Comparison of ENCODE assay signal across 19 cellular contexts in the genomic region with DNA sequence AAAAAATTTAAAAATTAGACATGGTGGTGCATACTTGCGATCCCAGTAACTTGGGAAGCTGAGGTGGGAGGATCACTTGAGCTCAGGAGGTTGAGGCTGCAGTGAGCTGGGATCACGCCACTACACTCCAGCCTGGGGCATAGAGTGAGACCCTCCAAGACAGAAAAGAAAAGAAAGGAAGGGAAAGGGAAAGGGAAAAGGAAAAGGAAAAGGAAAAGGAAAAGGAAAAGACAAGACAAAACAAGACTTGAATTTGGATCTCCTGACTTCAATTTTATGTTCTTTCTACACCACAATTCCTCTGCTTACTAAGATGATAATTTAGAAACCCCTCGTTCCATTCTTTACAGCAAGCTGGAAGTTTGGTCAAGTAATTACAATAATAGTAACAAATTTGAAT.
"Had no signal": no experiment of that assay in that cellular context is flagged by ENCODE, and none has a peak within 500 bp of the region (broad histone marks: within the 10 kb centered on the region; RNA-seq: fewer than 3 reads in every experiment).

No MANE protein-coding gene starts in this region.

- ATAC-seq: effector memory CD8-positive, alpha-beta T cell; foreskin keratinocyte; heart right ventricle; left cardiac atrium; left lung; left ventricle myocardium superior; lower lobe of right lung had no signal

- H3K27ac Mint-ChIP-seq: dendritic cell treated with granulocyte-macrophage colony-stimulating factor and Interleukin-4, amounts not matched to agents 40 ng/mL and 50 ng/mL, for 4 days; endodermal cell had no signal

- H3K4me3 Mint-ChIP-seq: dendritic cell treated with granulocyte-macrophage colony-stimulating factor and Interleukin-4, amounts not matched to agents 40 ng/mL and 50 ng/mL, for 4 days; effector memory CD8-positive, alpha-beta T cell; endodermal cell had no signal

- H3K27me3 Mint-ChIP-seq: dendritic cell treated with granulocyte-macrophage colony-stimulating factor and Interleukin-4, amounts not matched to agents 40 ng/mL and 50 ng/mL, for 4 days had no signal

- H3K4me2 ChIP-seq: hepatocyte had no signal

- H3K27me3 ChIP-seq: colonic mucosa, esophagus muscularis mucosa, foreskin keratinocyte, heart right ventricle, hepatocyte, left lung had no signal

- H3K9me3 ChIP-seq: colonic mucosa, esophagus muscularis mucosa, heart right ventricle, left lung, lower lobe of right lung had no signal

- H3K4me3 ChIP-seq: colonic mucosa, esophagus muscularis mucosa, heart right ventricle, hepatocyte, left lung, lower lobe of right lung had no signal

- H3K36me3 ChIP-seq: colonic mucosa, esophagus muscularis mucosa, heart right ventricle, left lung, lower lobe of right lung had no signal

- DNase-seq: colonic mucosa; cortex of kidney; effector CD8-positive, alpha-beta T cell; effector memory CD8-positive, alpha-beta T cell; endodermal cell; foreskin keratinocyte; glutamatergic neuron; head of caudate nucleus; heart right ventricle; hypothalamus; left cardiac atrium; left lung; left ventricle myocardium superior; lower lobe of right lung; mesenchymal stem cell; midbrain had no signal

- H3K4me1 ChIP-seq: colonic mucosa, foreskin keratinocyte, left lung, lower lobe of right lung had no signal

- H2AFZ ChIP-seq: hepatocyte had no signal

- H3K27ac ChIP-seq: colonic mucosa, esophagus muscularis mucosa, foreskin keratinocyte, heart right ventricle, hepatocyte, left lung, lower lobe of right lung had no signal

- H3K9me3 Mint-ChIP-seq: dendritic cell treated with granulocyte-macrophage colony-stimulating factor and Interleukin-4, amounts not matched to agents 40 ng/mL and 50 ng/mL, for 4 days; effector memory CD8-positive, alpha-beta T cell; endodermal cell had no signal
